11 cellular contexts compared by ENCODE assay signal in the genomic region with DNA sequence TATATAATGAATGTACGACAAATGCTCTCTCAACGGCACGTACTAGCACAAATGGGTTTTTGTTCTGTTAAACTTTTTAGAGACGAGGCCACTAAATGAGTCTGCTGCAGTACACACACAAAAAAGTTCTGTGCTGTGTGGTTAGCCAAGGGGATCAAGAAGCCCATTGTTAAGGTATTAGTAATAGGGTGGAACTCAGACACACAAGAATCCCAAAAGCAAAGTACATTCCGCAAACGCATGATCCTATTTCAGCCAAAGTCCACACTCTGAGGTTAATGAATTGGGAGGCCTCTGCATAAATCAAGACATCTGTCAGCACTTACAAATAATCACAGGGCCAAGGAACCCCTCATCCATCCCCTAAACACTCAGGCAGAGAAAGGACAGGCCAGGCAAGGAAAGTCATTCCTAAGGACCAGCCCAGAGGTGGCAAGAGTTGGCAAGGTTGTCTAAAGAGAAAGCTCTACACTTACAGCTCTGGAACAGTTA. TPM values are rescaled to one million over a fixed set of nuclear protein-coding genes. Genes with fewer than 3 reads are reported as not detected.
A peak's percentile ranks its signal among the peaks of the same experiment; 100 is the strongest.
DNase-seq lines count a peak whose midpoint lies in the region; ATAC-seq and TF ChIP-seq lines count a peak whose summit lies in the region.
"Had no signal": no experiment of that assay in that cellular context is flagged by ENCODE, and none has a peak within 500 bp of the region (broad histone marks: within the 10 kb centered on the region; RNA-seq: fewer than 3 reads in every experiment).

No MANE protein-coding gene starts in this region.

- peak; percentile 95 for DNase-seq in ACHN
- DNase-seq in LHCN-M2 (ENCODE audit: low read depth): peak; percentile 99
- DNase-seq in endodermal cell: no peak
- no peak for DNase-seq in T-helper 9 cell
- DNase-seq in WERI-Rb-1: no peak
- DNase-seq: NCI-H526 treated with DMSO at 0.1 percent for 48 hours had no signal

- H3K27ac ChIP-seq in endodermal cell (ENCODE audit: low read depth, low read length): peak overlapping the region; percentile 50
- H3K27ac ChIP-seq in muscle layer of duodenum (ENCODE audit: low read length): peak overlapping the region; percentile 70
- H3K27ac ChIP-seq in WERI-Rb-1: no peak overlapping the region
- H3K27ac ChIP-seq: BLaER1 treated with 17β-estradiol and CSF1 and Interleukin-3, amounts not matched to agents 10 nM and 100 nM; cardiac muscle cell had no signal

- 86 to 92% methylated on average over 4 to 6 of the region's 6 CpGs for WGBS in endodermal cell (ENCODE audit: insufficient coverage in 1 of 2, insufficient read length in 1 of 2), 2 experiments

- H3K36me3 ChIP-seq in endodermal cell (ENCODE audit: control insufficient read depth, insufficient read depth, low read length) (no peaks in the 10 kb centered on the region), muscle layer of duodenum (ENCODE audit: control insufficient read depth in 1 of 2, insufficient read depth in 2 of 2, low read length in 2 of 2) (peaks cover 0 to 5% of the 10 kb centered on the region in 2 donors), WERI-Rb-1 (no peaks in the 10 kb centered on the region)
- H3K36me3 ChIP-seq: BLaER1 treated with 17β-estradiol and CSF1 and Interleukin-3, amounts not matched to agents 10 nM and 100 nM; cardiac muscle cell had no signal

- no peaks in the 10 kb centered on the region for H3K9me3 Mint-ChIP-seq in endodermal cell

- peaks cover 30% of the 10 kb centered on the region for H3K4me1 Mint-ChIP-seq in endodermal cell

- H3K27ac Mint-ChIP-seq in endodermal cell: peak overlapping the region; percentile 93

- ATAC-seq in GM21786 (IDR thresholded peaks at IDR 0.05; ENCODE audit: unreplicated experiment) (no peak), GM19324 (IDR thresholded peaks at IDR 0.05; ENCODE audit: low FRiP score, unreplicated experiment) (no peak)

- no peak for TF ChIP-seq CTCF in endodermal cell (conservative IDR thresholded peaks at IDR 0.05)
- no peak for TF ChIP-seq CTCF in WERI-Rb-1 (IDR thresholded peaks at IDR 0.05; ENCODE audit: low read depth, low read length)

- H3K9me3 ChIP-seq in endodermal cell (ENCODE audit: control insufficient read depth, low read length) (no peaks in the 10 kb centered on the region), muscle layer of duodenum (ENCODE audit: control insufficient read depth in 1 of 2, low read length in 2 of 2) (no peaks in the 10 kb centered on the region), WERI-Rb-1 (ENCODE audit: severe bottlenecking) (no peaks in the 10 kb centered on the region)

- H3K4me3 ChIP-seq in endodermal cell (ENCODE audit: low read length) (peak overlapping the region; percentile 27), muscle layer of duodenum (ENCODE audit: low read depth in 1 of 2, low read length in 2 of 2) (no peak overlapping the region), WERI-Rb-1 (ENCODE audit: low read depth, low read length) (no peak overlapping the region)
- H3K4me3 ChIP-seq: BLaER1 treated with 17β-estradiol and CSF1 and Interleukin-3, amounts not matched to agents 10 nM and 100 nM; cardiac muscle cell had no signal

- peaks cover 2% of the 10 kb centered on the region for H3K4me1 ChIP-seq in endodermal cell (ENCODE audit: control insufficient read depth, insufficient read depth, low read length)
- H3K4me1 ChIP-seq in muscle layer of duodenum (ENCODE audit: control insufficient read depth in 1 of 2, insufficient read depth in 2 of 2, low read length in 2 of 2): peaks cover 5 to 7% of the 10 kb centered on the region in 2 donors

- in situ Hi-C loops in ACHN (cut with HindIII; ENCODE audit: low pct_ligation_motif_present, low pct_unique_long_range_greater_than_20kb, low sequenced_read_pairs): no loop called here

- H3K9ac ChIP-seq in endodermal cell (ENCODE audit: extremely low read depth, low read length, poor library complexity, severe bottlenecking): peak overlapping the region; percentile 28
- H3K9ac ChIP-seq: BLaER1 treated with 17β-estradiol and CSF1 and Interleukin-3, amounts not matched to agents 10 nM and 100 nM had no signal

- H3K36me3 Mint-ChIP-seq in endodermal cell (ENCODE audit: low read depth): no peaks in the 10 kb centered on the region

- H3K4me3 Mint-ChIP-seq in endodermal cell: peak overlapping the region; percentile 29

- no peaks in the 10 kb centered on the region for H3K27me3 Mint-ChIP-seq in endodermal cell (ENCODE audit: insufficient read depth)

- H3K27me3 ChIP-seq in endodermal cell (ENCODE audit: control insufficient read depth, insufficient read depth, low read length, poor library complexity, severe bottlenecking) (no peaks in the 10 kb centered on the region), muscle layer of duodenum (ENCODE audit: low read depth, low read length) (no peaks in the 10 kb centered on the region), WERI-Rb-1 (ENCODE audit: insufficient read depth, low read depth, severe bottlenecking) (no peaks in the 10 kb centered on the region)
- H3K27me3 ChIP-seq: BLaER1 treated with 17β-estradiol and CSF1 and Interleukin-3, amounts not matched to agents 10 nM and 100 nM; cardiac muscle cell had no signal

RNA-seq across cellular contexts. Expression of a gene that starts 12.1 kb away (rescaled TPM):
- total RNA-seq in LHCN-M2 (2014; rRNA removed): 48.2 and 61.5 TPM in 2 replicates
- polyA plus RNA-seq in LHCN-M2 (2012): 13.4 TPM
- 10 to 100 TPM; 23.8 to 33.6 TPM for total RNA-seq in endodermal cell
- polyA plus RNA-seq in endodermal cell (2013, experiment 1 of 2): 7.5 TPM
- 5.2 TPM for polyA plus RNA-seq in endodermal cell (2013, experiment 2 of 2)

RNA-seq across cellular contexts. Expression of a gene that starts 12.6 kb away (rescaled TPM):
- total RNA-seq in LHCN-M2 (2014; rRNA removed) (0.38 and 0.75 TPM in 2 replicates), endodermal cell (1 to 10 TPM in 1 of 2 donors, under 1 TPM in 1; 0.49 to 1.8 TPM)
- polyA plus RNA-seq in LHCN-M2 (2012): 0.17 TPM
- polyA plus RNA-seq in endodermal cell (2013, experiment 1 of 2): 0.32 TPM
- 0.21 TPM for polyA plus RNA-seq in endodermal cell (2013, experiment 2 of 2)
- total RNA-seq: cardiac muscle cell had no signal
- polyA plus RNA-seq: cardiac muscle cell had no signal

Comparison
In these comparisons a context has a peak if more than half of its experiments do, and no peak if none do; other contexts are left out.
1. DNase-seq: peak in ACHN (single experiment) and LHCN-M2 (single experiment); none in endodermal cell (single experiment), T-helper 9 cell (single experiment) and WERI-Rb-1 (single experiment).